In the genomic region with DNA sequence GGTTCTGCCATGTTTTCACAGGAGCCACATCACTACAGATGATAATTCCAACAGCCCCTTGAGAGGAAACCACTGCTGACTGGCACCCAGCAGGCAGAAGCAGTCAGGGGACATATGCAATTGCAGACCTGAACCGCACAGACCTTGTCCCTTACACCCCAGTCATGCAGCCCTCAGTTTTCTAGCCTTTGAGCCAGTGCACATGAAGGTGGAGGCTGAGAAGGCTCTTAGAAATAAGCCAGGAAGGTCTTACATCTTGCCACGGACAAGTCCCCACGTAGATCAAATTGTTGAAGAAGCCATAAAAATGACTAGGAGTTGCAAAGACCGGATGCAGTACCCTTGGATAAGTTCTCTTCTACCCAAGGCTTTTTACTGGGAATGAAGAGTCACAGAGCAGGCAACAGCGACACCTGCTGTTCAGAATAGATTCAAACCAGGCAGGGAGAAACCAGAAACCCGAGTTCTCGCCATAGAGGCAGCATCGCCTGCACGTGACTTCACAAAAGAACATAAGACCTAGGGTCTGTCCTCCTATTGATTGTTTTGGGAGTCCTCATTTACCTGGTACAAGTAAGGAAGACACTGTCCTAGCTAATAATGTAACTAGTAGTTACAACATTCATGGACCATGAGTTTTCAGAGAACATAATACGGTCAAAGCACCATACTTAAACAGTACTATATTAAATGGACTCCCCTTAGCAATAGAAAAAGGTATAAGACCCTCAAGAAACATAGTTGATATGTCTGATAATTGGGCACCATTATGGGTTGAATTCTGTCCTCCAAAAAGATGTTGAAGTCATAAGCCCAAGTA, we compare ENCODE assay signal across 1 cellular context.
TF ChIP-seq lines count a peak whose summit lies in the region.

No MANE protein-coding gene starts in this region.

TF ChIP-seq in IMR-90, 13 proteins besides CTCF, POLR2A, EP300 and RAD21 (continued from another document):
- TF ChIP-seq USF2 (IDR thresholded peaks at IDR 0.05; ENCODE audit: low read depth, low read length) (peak; percentile 86), BHLHE40 (IDR thresholded peaks at IDR 0.05; ENCODE audit: low read depth, low read length) (peak; percentile 96)
TF ChIP-seq in IMR-90: peak in this region for 3.
